ENCODE assay signal across 30 cellular contexts in genomic region chr3:71760140-71760539, GRCh38. TPM values are rescaled to one million over a fixed set of nuclear protein-coding genes. Genes with fewer than 3 reads are reported as not detected.
"Had no signal": no experiment of that assay in that cellular context is flagged by ENCODE, and none has a peak within 500 bp of the region (broad histone marks: within the 10 kb centered on the region; RNA-seq: fewer than 3 reads in every experiment).

No MANE protein-coding gene starts in this region.

- H3K36me3 Mint-ChIP-seq: naive B cell; naive thymus-derived CD8-positive, alpha-beta T cell had no signal

- ATAC-seq: effector memory CD8-positive, alpha-beta T cell; esophagus mucosa; gastrocnemius medialis; heart right ventricle; left cardiac atrium; left ventricle myocardium superior; lower lobe of right lung; mucosa of descending colon; naive thymus-derived CD8-positive, alpha-beta T cell had no signal

- H3K9me3 ChIP-seq: esophagus squamous epithelium, gastrocnemius medialis, heart right ventricle, left lung, lower lobe of right lung, mucosa of descending colon had no signal

- H3K27ac ChIP-seq: coronary artery, epithelial cell of prostate, esophagus squamous epithelium, gastrocnemius medialis, heart right ventricle, left lung, lower lobe of right lung had no signal

- H3K4me3 ChIP-seq: coronary artery, esophagus squamous epithelium, gastrocnemius medialis, heart right ventricle, left lung, lower lobe of right lung, mucosa of descending colon had no signal

- H3K27ac Mint-ChIP-seq: effector memory CD8-positive, alpha-beta T cell; endodermal cell; mesothelial cell of epicardium; naive B cell; naive thymus-derived CD8-positive, alpha-beta T cell had no signal

- H3K9me3 Mint-ChIP-seq: effector memory CD8-positive, alpha-beta T cell; endodermal cell; mesothelial cell of epicardium; naive B cell; naive thymus-derived CD8-positive, alpha-beta T cell had no signal

- H3K4me1 ChIP-seq: gastrocnemius medialis, lower lobe of right lung had no signal

- DNase-seq: effector CD8-positive, alpha-beta T cell; effector memory CD8-positive, alpha-beta T cell; endodermal cell; erythroblast; esophagus squamous epithelium; foreskin fibroblast; foreskin melanocyte; gastrocnemius medialis; glutamatergic neuron; heart right ventricle; hippocampal formation; left cardiac atrium; left ventricle myocardium superior; lower lobe of right lung; mesenchymal stem cell; mucosa of descending colon; naive B cell; naive thymus-derived CD8-positive, alpha-beta T cell had no signal

- H3K36me3 ChIP-seq: esophagus squamous epithelium, gastrocnemius medialis, heart right ventricle, left lung, lower lobe of right lung had no signal

- H3K4me3 Mint-ChIP-seq: effector memory CD8-positive, alpha-beta T cell; endodermal cell; mesothelial cell of epicardium; naive B cell; naive thymus-derived CD8-positive, alpha-beta T cell had no signal

RNA-seq across cellular contexts. Expression of gene GPR27, which starts 6.5 kb away (rescaled TPM):
- total RNA-seq: dermis microvascular lymphatic vessel endothelial cell, glomerular endothelial cell, lung microvascular endothelial cell, myocyte had no signal

RNA-seq across cellular contexts. Expression of gene PROK2, which starts 24.8 kb away (rescaled TPM):
- total RNA-seq: dermis microvascular lymphatic vessel endothelial cell; esophagus mucosa; glomerular endothelial cell; kidney epithelial cell; lower leg skin; lung microvascular endothelial cell; mesothelial cell of epicardium; myocyte; naive thymus-derived CD8-positive, alpha-beta T cell had no signal
- polyA plus RNA-seq: keratinocyte had no signal
